Comparison of ENCODE assay signal across 9 cellular contexts in genomic region chr9:120867676-120868338, GRCh38. TPM values are rescaled to one million over a fixed set of nuclear protein-coding genes. Genes with fewer than 3 reads are reported as not detected.
DNase-seq lines count a peak whose midpoint lies in the region; ATAC-seq and TF ChIP-seq lines count a peak whose summit lies in the region.
"Had no signal": no experiment of that assay in that cellular context is flagged by ENCODE, and none has a peak within 500 bp of the region (broad histone marks: within the 10 kb centered on the region; RNA-seq: fewer than 3 reads in every experiment).

No MANE protein-coding gene starts in this region.

- no peak for ATAC-seq in natural killer cell treated with Interleukin-12 subunit alpha and Interleukin-12 subunit beta and Interleukin-15 and Interleukin-18, amount 100 ng/mL, for 72 hours
- ATAC-seq in GM18867 (IDR thresholded peaks at IDR 0.05; ENCODE audit: unreplicated experiment): no peak

- no peaks in the 10 kb centered on the region for H3K27me3 Mint-ChIP-seq in natural killer cell treated with Interleukin-12 subunit alpha and Interleukin-12 subunit beta and Interleukin-15 and Interleukin-18, amount 100 ng/mL, for 72 hours

- peak overlapping the region; percentile 69 for H3K4me2 ChIP-seq in KMS-11

- no peaks in the 10 kb centered on the region for H3K27me3 ChIP-seq in ACC112 (ENCODE audit: insufficient read depth, low read length)
- no peaks in the 10 kb centered on the region for H3K27me3 ChIP-seq in KMS-11 (ENCODE audit: insufficient read depth, low read depth)

- TF ChIP-seq CTCF in KMS-11 (conservative IDR thresholded peaks at IDR 0.05; ENCODE audit: low read depth, low read length): no peak
- TF ChIP-seq CTCF in coronary artery (IDR thresholded peaks at IDR 0.05): no peak

- H3K79me2 ChIP-seq in ACC112 (ENCODE audit: control insufficient read depth, insufficient read depth, low read length, unreplicated experiment) (no peaks in the 10 kb centered on the region), KMS-11 (ENCODE audit: insufficient read depth, low read depth) (no peaks in the 10 kb centered on the region)

- H4K20me1 ChIP-seq in KMS-11 (ENCODE audit: insufficient read depth): no peaks in the 10 kb centered on the region

- H3K4me3 ChIP-seq in ACC112 (ENCODE audit: low read depth, low read length) (peak overlapping the region; percentile 70), KMS-11 (IDR thresholded peaks at IDR 0.05; ENCODE audit: insufficient read depth, low read depth, low read length) (no peak overlapping the region), coronary artery (peak overlapping the region; percentile 79)

- H3K36me3 ChIP-seq in ACC112 (ENCODE audit: insufficient read depth, low read length) (peaks cover 11% of the 10 kb centered on the region; the same call in 1 of the 2 replicates), KMS-11 (ENCODE audit: insufficient read depth) (no peaks in the 10 kb centered on the region)

- H3K4me1 ChIP-seq in ACC112 (ENCODE audit: control insufficient read depth, insufficient read depth, low read length, unreplicated experiment) (peaks cover 18% of the 10 kb centered on the region), KMS-11 (ENCODE audit: low read depth, poor library complexity, severe bottlenecking) (peaks cover 43% of the 10 kb centered on the region)

- peak overlapping the region; percentile 45 to 87 for H3K27ac Mint-ChIP-seq in natural killer cell treated with Interleukin-12 subunit alpha and Interleukin-12 subunit beta and Interleukin-15 and Interleukin-18, amount 100 ng/mL, for 72 hours

- H3K27ac ChIP-seq in ACC112 (ENCODE audit: low read depth, low read length) (peak overlapping the region; percentile 44), KMS-11 (no peak overlapping the region), coronary artery (peak overlapping the region; percentile 89 to 95)

- H2AFZ ChIP-seq in ACC112 (ENCODE audit: low read length, unreplicated experiment) (no peak overlapping the region), KMS-11 (ENCODE audit: low read depth) (peak overlapping the region; percentile 15; the same call in 1 of the 2 replicates)

- H3K36me3 Mint-ChIP-seq in natural killer cell treated with Interleukin-12 subunit alpha and Interleukin-12 subunit beta and Interleukin-15 and Interleukin-18, amount 100 ng/mL, for 72 hours: peaks cover 14% of the 10 kb centered on the region

- no peaks in the 10 kb centered on the region for H3K9me3 Mint-ChIP-seq in natural killer cell treated with Interleukin-12 subunit alpha and Interleukin-12 subunit beta and Interleukin-15 and Interleukin-18, amount 100 ng/mL, for 72 hours

- no peak for TF ChIP-seq POLR2A in erythroblast (IDR thresholded peaks at IDR 0.05; ENCODE audit: low read length)

- H3K4me3 Mint-ChIP-seq in natural killer cell treated with Interleukin-12 subunit alpha and Interleukin-12 subunit beta and Interleukin-15 and Interleukin-18, amount 100 ng/mL, for 72 hours: peak overlapping the region; percentile 61

- peaks cover 15 to 22% of the 10 kb centered on the region in 2 donors for H3K4me1 Mint-ChIP-seq in natural killer cell treated with Interleukin-12 subunit alpha and Interleukin-12 subunit beta and Interleukin-15 and Interleukin-18, amount 100 ng/mL, for 72 hours (ENCODE audit: low read depth in 2 of 2)

- no peak overlapping the region for H3K9ac ChIP-seq in KMS-11

- DNase-seq in coronary artery (ENCODE audit: low spot score) (no peak), erythroblast (lab: John Stamatoyannopoulos, UW) (no peak), OCI-M1 (lab: John Stamatoyannopoulos, UW) (no peak), GOT3 (lab: John Stamatoyannopoulos, UW) (no peak)
- peak; percentile 47 for DNase-seq in natural killer cell treated with Interleukin-12 subunit alpha and Interleukin-12 subunit beta and Interleukin-15 and Interleukin-18, amount 100 ng/mL, for 72 hours (ENCODE audit: low spot score)
- DNase-seq: NCI-H748 treated with DMSO at 0.1 percent for 48 hours had no signal

RNA-seq across cellular contexts. Expression of gene PHF19, which starts 9.2 kb away (rescaled TPM):
- total RNA-seq in natural killer cell treated with Interleukin-12 subunit alpha and Interleukin-12 subunit beta and Interleukin-15 and Interleukin-18, amount 100 ng/mL, for 72 hours: 100 to 1,000 TPM in 1 of 2 donors, 10 to 100 TPM in 1; 97.4 to 177 TPM

RNA-seq across cellular contexts. Expression of gene PSMD5, which starts 25.1 kb away (rescaled TPM):
- 10 to 100 TPM; 59.5 to 70.4 TPM for total RNA-seq in natural killer cell treated with Interleukin-12 subunit alpha and Interleukin-12 subunit beta and Interleukin-15 and Interleukin-18, amount 100 ng/mL, for 72 hours

RNA-seq across cellular contexts. Expression of gene TRAF1, which starts 58.8 kb away (rescaled TPM):
- total RNA-seq in natural killer cell treated with Interleukin-12 subunit alpha and Interleukin-12 subunit beta and Interleukin-15 and Interleukin-18, amount 100 ng/mL, for 72 hours: 100 to 1,000 TPM; 145 to 375 TPM
